In the genomic region with DNA sequence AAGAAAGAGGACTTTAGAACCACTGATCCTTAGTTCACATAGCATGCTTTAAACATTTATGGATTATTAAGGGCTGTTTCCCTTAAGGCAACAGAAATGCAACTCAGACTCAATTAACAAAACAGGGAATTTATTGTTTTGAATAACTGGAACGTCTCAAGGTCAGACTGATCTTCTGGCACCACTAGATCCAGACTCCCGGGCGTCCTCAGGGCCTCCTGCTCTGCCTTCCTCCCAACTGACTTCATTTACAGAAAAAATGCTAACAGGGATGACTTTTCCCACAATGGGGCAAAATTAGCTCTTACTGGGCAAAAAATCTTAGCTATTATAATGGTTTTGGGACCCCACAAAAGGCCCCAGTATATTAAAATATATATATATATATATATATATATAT, we compare ENCODE assay signal across 26 cellular contexts.
"Had no signal": no experiment of that assay in that cellular context is flagged by ENCODE, and none has a peak within 500 bp of the region (broad histone marks: within the 10 kb centered on the region; RNA-seq: fewer than 3 reads in every experiment).

No MANE protein-coding gene starts in this region.

- H3K9me3 ChIP-seq: colonic mucosa, esophagus squamous epithelium, gastrocnemius medialis had no signal

- FAIRE-seq: colon, endothelial cell of umbilical vein, frontal cortex had no signal

- DNase-seq: colonic mucosa; cortex of kidney; dermis blood vessel endothelial cell; dorsolateral prefrontal cortex; effector CD4-positive, alpha-beta T cell; effector CD8-positive, alpha-beta T cell; effector memory CD4-positive, alpha-beta T cell; effector memory CD8-positive, alpha-beta T cell; endodermal cell; erythroblast; esophagus squamous epithelium; foreskin fibroblast; foreskin keratinocyte; foreskin melanocyte; gastrocnemius medialis; glutamatergic neuron; head of caudate nucleus; heart left ventricle; heart right ventricle had no signal

- H3K36me3 ChIP-seq: colonic mucosa, esophagus muscularis mucosa, esophagus squamous epithelium, gastrocnemius medialis, gastroesophageal sphincter, heart left ventricle, heart right ventricle had no signal

- H3K4me1 ChIP-seq: colonic mucosa, esophagus muscularis mucosa, esophagus squamous epithelium, foreskin keratinocyte, gastrocnemius medialis, gastroesophageal sphincter, heart left ventricle, heart right ventricle had no signal

- H3K27ac ChIP-seq: colonic mucosa, dorsolateral prefrontal cortex, epithelial cell of prostate, esophagus muscularis mucosa, esophagus squamous epithelium, foreskin keratinocyte, gastrocnemius medialis, gastroesophageal sphincter, heart left ventricle, heart right ventricle had no signal

- H3K27me3 ChIP-seq: colonic mucosa, dorsolateral prefrontal cortex, foreskin keratinocyte, gastrocnemius medialis had no signal

- H3K4me3 ChIP-seq: colonic mucosa, dorsolateral prefrontal cortex, esophagus muscularis mucosa, esophagus squamous epithelium, gastrocnemius medialis, gastroesophageal sphincter, heart left ventricle, heart right ventricle had no signal

- ATAC-seq: effector memory CD8-positive, alpha-beta T cell; esophagus mucosa; foreskin keratinocyte; gastrocnemius medialis; gastroesophageal sphincter; heart left ventricle; heart right ventricle had no signal
